Comparison of ENCODE assay signal across 22 cellular contexts in genomic region chr14:105366386-105367074, GRCh38.
"Had no signal": no experiment of that assay in that cellular context is flagged by ENCODE, and none has a peak within 500 bp of the region (broad histone marks: within the 10 kb centered on the region; RNA-seq: fewer than 3 reads in every experiment).

No MANE protein-coding gene starts in this region.

- H3K27ac ChIP-seq: foreskin keratinocyte, left ventricle myocardium inferior, right atrium auricular region, suprapubic skin had no signal

- H3K4me3 Mint-ChIP-seq: activated CD4-positive, alpha-beta T cell treated with anti-CD3 and anti-CD28 coated beads, Interleukin-2, amount 10 ng/mL, durations not matched to agents 7 days and 5 days; endodermal cell; T-cell had no signal

- H3K27me3 ChIP-seq: foreskin keratinocyte, right atrium auricular region, suprapubic skin had no signal

- H3K9me3 Mint-ChIP-seq: activated CD4-positive, alpha-beta T cell treated with anti-CD3 and anti-CD28 coated beads, Interleukin-2, amount 10 ng/mL, durations not matched to agents 7 days and 5 days; endodermal cell; naive B cell; T-cell had no signal

- H3K36me3 Mint-ChIP-seq: naive B cell had no signal

- H3K27ac Mint-ChIP-seq: activated CD4-positive, alpha-beta T cell treated with anti-CD3 and anti-CD28 coated beads, Interleukin-2, amount 10 ng/mL, durations not matched to agents 7 days and 5 days; endodermal cell; T-cell had no signal

- H3K9me3 ChIP-seq: left ventricle myocardium inferior, mucosa of descending colon, right atrium auricular region, suprapubic skin had no signal

- DNase-seq: activated CD4-positive, alpha-beta T cell treated with anti-CD3 and anti-CD28 coated beads, Interleukin-2, amount 10 ng/mL, durations not matched to agents 7 days and 5 days; activated CD8-positive, alpha-beta memory T cell treated with anti-CD3 and anti-CD28 coated beads, Interleukin-2, amount 50 U/mL, for 4 hours; activated effector memory CD4-positive, alpha-beta T cell treated with Interleukin-2 at 50 U/mL for 16 hours; activated naive CD4-positive, alpha-beta T cell treated with anti-CD3 and anti-CD28 coated beads, Interleukin-2, amount 50 U/mL, for 16 hours; activated T-cell treated with anti-CD3 and anti-CD28 coated beads, Interleukin-2, amount 50 U/mL, for 48 hours; endodermal cell; foreskin keratinocyte; kidney; left ventricle myocardium inferior; mammary epithelial cell; naive B cell; stimulated activated CD4-positive, alpha-beta T cell treated with anti-CD3 and anti-CD28 coated beads, Interleukin-12 subunit alpha, Interleukin-12 subunit beta, amount 100 ng/mL, for 4 hours; stimulated activated CD4-positive, alpha-beta T cell treated with anti-CD3 and anti-CD28 coated beads, Interleukin-1b, Interleukin-23, amount 100 ng/mL, for 48 hours; stimulated activated naive CD8-positive, alpha-beta T cell treated with anti-CD3 and anti-CD28 coated beads, Interleukin-15, Interleukin-2, amounts not matched to agents 100 U/mL and 50 U/mL, for 24 hours; T-cell; trophoblast cell had no signal

- FAIRE-seq: colon, kidney had no signal

- H3K4me3 ChIP-seq: left ventricle myocardium inferior, mucosa of descending colon, right atrium auricular region, suprapubic skin had no signal

- ATAC-seq: activated CD4-positive, CD25-positive, alpha-beta regulatory T cell treated with anti-CD3 and anti-CD28 coated beads, Interleukin-2, amount 50 U/mL, for 24 hours; foreskin keratinocyte; mucosa of descending colon; SK-N-SH treated with all-trans-retinoic acid at 6 μM for 48 hours; stimulated activated naive CD8-positive, alpha-beta T cell treated with anti-CD3 and anti-CD28 coated beads, Interleukin-15, Interleukin-2, amounts not matched to agents 100 U/mL and 50 U/mL, for 24 hours; T-cell had no signal

- H3K4me1 ChIP-seq: foreskin keratinocyte had no signal

- H3K27me3 Mint-ChIP-seq: naive B cell, T-cell had no signal

- H3K4me1 Mint-ChIP-seq: endodermal cell had no signal
